In the genomic region with DNA sequence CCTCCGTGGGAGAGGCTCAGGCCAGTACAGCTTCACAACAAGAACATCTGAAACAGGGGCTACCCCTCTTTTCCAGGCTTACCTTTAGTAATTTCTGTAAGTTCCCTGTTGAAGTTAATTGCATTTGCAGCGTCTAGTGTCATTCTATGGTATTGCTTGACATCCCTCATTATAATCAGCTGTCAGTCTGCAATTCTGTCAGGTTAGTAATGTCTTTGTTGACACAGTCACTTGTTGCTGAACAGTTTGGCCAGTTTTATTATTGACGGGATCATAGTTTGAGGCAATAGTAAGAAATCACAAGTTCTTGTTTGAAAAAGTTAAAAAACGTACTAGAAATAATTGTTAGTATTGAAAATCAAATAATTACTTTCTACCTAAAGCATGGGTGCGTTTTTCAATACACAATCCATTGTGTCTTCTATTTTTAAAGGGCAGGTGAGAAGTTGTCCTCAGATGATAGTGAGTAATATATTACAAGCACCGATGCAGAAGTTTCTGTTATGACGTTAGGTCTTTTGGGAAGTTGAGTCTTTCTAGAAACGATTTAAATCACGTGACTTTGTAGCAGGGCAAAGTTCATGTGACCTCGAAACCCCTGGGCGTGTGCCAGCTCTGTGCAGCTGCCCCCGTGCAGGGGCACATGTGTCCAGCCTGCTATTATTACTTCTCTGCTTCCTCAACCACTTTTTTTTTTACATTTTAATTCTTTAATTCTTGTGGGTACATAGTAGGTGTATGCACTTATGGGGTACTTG, we compare ENCODE assay signal across 15 cellular contexts.
"Had no signal": no experiment of that assay in that cellular context is flagged by ENCODE, and none has a peak within 500 bp of the region (broad histone marks: within the 10 kb centered on the region; RNA-seq: fewer than 3 reads in every experiment).

No MANE protein-coding gene starts in this region.

- DNase-seq: activated CD4-positive, CD25-positive, alpha-beta regulatory T cell treated with anti-CD3 and anti-CD28 coated beads, Interleukin-2, amount 50 U/mL, for 72 hours; activated gamma-delta T cell treated with Interleukin-2 at 50 U/mL for 16 hours; activated T-cell treated with anti-CD3 and anti-CD28 coated beads, Interleukin-2, amount 50 U/mL, for 1 hour; effector CD4-positive, alpha-beta T cell; immature natural killer cell; left ventricle myocardium inferior; midbrain; natural killer cell; retina; stimulated activated CD4-positive, alpha-beta T cell treated with anti-CD3 and anti-CD28 coated beads, Interleukin-2, amount 100 ng/mL, for 48 hours; stimulated activated CD8-positive, alpha-beta memory T cell treated with anti-CD3 and anti-CD28 coated beads, Interleukin-4, amount 100 ng/mL, for 48 hours; stimulated activated naive B cell treated with anti-CD40 and anti-IgM and Interleukin-4, amounts not matched to agents 10 μg/mL and 1 μg/mL and 100 μg/mL, for 72 hours; testis; uterus; WERI-Rb-1 had no signal

- H3K36me3 ChIP-seq: left ventricle myocardium inferior, uterus, WERI-Rb-1 had no signal

- H3K4me1 ChIP-seq: left ventricle myocardium inferior, testis, uterus had no signal

- H3K9me3 ChIP-seq: testis, uterus had no signal

- ATAC-seq: natural killer cell; stimulated activated naive B cell treated with anti-CD40 and anti-IgM and Interleukin-4, amounts not matched to agents 10 μg/mL and 1 μg/mL and 100 μg/mL, for 72 hours had no signal

- H3K27me3 ChIP-seq: testis, uterus had no signal

- H3K27ac ChIP-seq: left ventricle myocardium inferior, testis, uterus, WERI-Rb-1 had no signal

- H3K4me3 ChIP-seq: left ventricle myocardium inferior, testis, uterus had no signal
